1 cellular context compared by ENCODE assay signal in genomic region chr1:178093150-178093957, GRCh38.
TF ChIP-seq lines count a peak whose summit lies in the region.

No MANE protein-coding gene starts in this region.

TF ChIP-seq in HepG2, 621 proteins besides CTCF, POLR2A, EP300 and RAD21 (continued from another document):
- TF ChIP-seq HNF1A (IDR thresholded peaks at IDR 0.05; ENCODE audit: low read depth) (no peak), HNF1A (CRISPR knock-in tag; IDR thresholded peaks at IDR 0.05; ENCODE audit: borderline replicate concordance) (no peak), PHF8 (CRISPR knock-in tag; IDR thresholded peaks at IDR 0.05) (no peak; the same call in 1 of the 2 replicates), TOPORS (CRISPR knock-in tag; IDR thresholded peaks at IDR 0.05) (peak; percentile 58; the same call in 1 of the 2 replicates), ZNF639 (CRISPR knock-in tag; conservative IDR thresholded peaks at IDR 0.05) (0 out of 2 replicates have a peak, but pooled peaks have one; percentile 37), RCOR2 (CRISPR knock-in tag; IDR thresholded peaks at IDR 0.05) (no peak), LRRFIP1 (CRISPR knock-in tag; conservative IDR thresholded peaks at IDR 0.05) (no peak), ZNF562 (CRISPR knock-in tag; IDR thresholded peaks at IDR 0.05; ENCODE audit: borderline replicate concordance) (no peak), SRY (CRISPR knock-in tag; IDR thresholded peaks at IDR 0.05) (no peak), ZNF138 (CRISPR knock-in tag; IDR thresholded peaks at IDR 0.05; ENCODE audit: low read depth) (0 out of 2 replicates have a peak, but pooled peaks have one; percentile 70), RBAK (CRISPR knock-in tag; IDR thresholded peaks at IDR 0.05) (no peak), ATF7 (IDR thresholded peaks at IDR 0.05) (no peak), ATF7 (CRISPR knock-in tag; IDR thresholded peaks at IDR 0.05) (no peak), ATF3 (CRISPR knock-in tag; IDR thresholded peaks at IDR 0.05) (no peak), SRSF4 (IDR thresholded peaks at IDR 0.05; ENCODE audit: low read depth, low read length, poor library complexity, severe bottlenecking) (no peak), ZNF841 (CRISPR knock-in tag; IDR thresholded peaks at IDR 0.05; ENCODE audit: borderline replicate concordance) (no peak), REXO4 (CRISPR knock-in tag; IDR thresholded peaks at IDR 0.05; ENCODE audit: borderline replicate concordance) (no peak), ZNF512 (CRISPR knock-in tag; IDR thresholded peaks at IDR 0.05) (no peak), ZNF678 (CRISPR knock-in tag; IDR thresholded peaks at IDR 0.05) (no peak), MAF1 (CRISPR knock-in tag; IDR thresholded peaks at IDR 0.05; ENCODE audit: borderline replicate concordance) (no peak), HOXA7 (CRISPR knock-in tag; IDR thresholded peaks at IDR 0.05) (no peak), GZF1 (CRISPR knock-in tag; IDR thresholded peaks at IDR 0.05) (no peak), ZNF101 (CRISPR knock-in tag; IDR thresholded peaks at IDR 0.05; ENCODE audit: borderline replicate concordance, low read depth) (no peak), YEATS4 (CRISPR knock-in tag; IDR thresholded peaks at IDR 0.05; ENCODE audit: borderline replicate concordance) (no peak; the same call in 1 of the 2 replicates), POLR2G (IDR thresholded peaks at IDR 0.05; ENCODE audit: low read depth, low read length) (peak; percentile 50; the same call in 1 of the 2 replicates), ZSCAN30 (CRISPR knock-in tag; IDR thresholded peaks at IDR 0.05) (no peak), CSRNP2 (CRISPR knock-in tag; conservative IDR thresholded peaks at IDR 0.05; ENCODE audit: low read depth) (no peak), ZNF383 (CRISPR knock-in tag; IDR thresholded peaks at IDR 0.05; ENCODE audit: borderline replicate concordance) (no peak), GABPB1 (CRISPR knock-in tag; IDR thresholded peaks at IDR 0.05) (no peak; the same call in 1 of the 2 replicates), FOXO1 (CRISPR knock-in tag; IDR thresholded peaks at IDR 0.05) (no peak), AKAP8 (CRISPR knock-in tag; IDR thresholded peaks at IDR 0.05) (no peak), ZNF207 (IDR thresholded peaks at IDR 0.05; ENCODE audit: borderline replicate concordance) (no peak), TCF7L2 (IDR thresholded peaks at IDR 0.05; ENCODE audit: low read depth, low read length) (no peak), XRCC5 (optimal IDR thresholded peaks at IDR 0.05; ENCODE audit: low read length) (peak; percentile 97), TFE3 (CRISPR knock-in tag; IDR thresholded peaks at IDR 0.05) (no peak), ELK4 (CRISPR knock-in tag; IDR thresholded peaks at IDR 0.05; ENCODE audit: borderline replicate concordance) (no peak), HNRNPL (IDR thresholded peaks at IDR 0.05; ENCODE audit: low read depth, low read length) (no peak), ZNF660 (CRISPR knock-in tag; IDR thresholded peaks at IDR 0.05; ENCODE audit: borderline replicate concordance, low read depth) (no peak), LCORL (IDR thresholded peaks at IDR 0.05) (no peak), LCORL (CRISPR knock-in tag; IDR thresholded peaks at IDR 0.05) (no peak), PCBP1 (IDR thresholded peaks at IDR 0.05; ENCODE audit: borderline replicate concordance, low read depth, low read length) (no peak), ZNF180 (CRISPR knock-in tag; IDR thresholded peaks at IDR 0.05; ENCODE audit: borderline replicate concordance, low read depth) (no peak)
